ENCODE assay signal across 1 cellular context in genomic region chr16:9849697-9850245, GRCh38.
TF ChIP-seq lines count a peak whose summit lies in the region.

No MANE protein-coding gene starts in this region.

TF ChIP-seq in H1, 55 proteins besides CTCF, POLR2A, EP300 and RAD21 (continued from another document):
- TF ChIP-seq CBX8 (IDR thresholded peaks at IDR 0.05; ENCODE audit: borderline replicate concordance, low read depth, low read length) (no peak), RXRA (IDR thresholded peaks at IDR 0.05; ENCODE audit: insufficient read depth, low read depth, low read length) (no peak), BCL11A (IDR thresholded peaks at IDR 0.05; ENCODE audit: low read depth in 2 of 2, low read length in 2 of 2) (no peak), ASH2L (IDR thresholded peaks at IDR 0.05; ENCODE audit: low read length) (no peak)
